12 cellular contexts compared by ENCODE assay signal in genomic region chr7:25752967-25753791, GRCh38.
DNase-seq lines count a peak whose midpoint lies in the region; ATAC-seq and TF ChIP-seq lines count a peak whose summit lies in the region.
"Had no signal": no experiment of that assay in that cellular context is flagged by ENCODE, and none has a peak within 500 bp of the region (broad histone marks: within the 10 kb centered on the region; RNA-seq: fewer than 3 reads in every experiment).

No MANE protein-coding gene starts in this region.

- DNase-seq in NCI-H2107 treated with DMSO at 0.1 percent for 48 hours (lab: John Stamatoyannopoulos, UW; ENCODE audit: unreplicated experiment): peak; percentile 49
- no peak for DNase-seq in NCI-H2107 (lab: John Stamatoyannopoulos, UW)
- DNase-seq in foreskin keratinocyte: peak; percentile 38 to 78
- no peak for DNase-seq in uterus
- no peak for DNase-seq in stimulated activated CD8-positive, alpha-beta memory T cell treated with anti-CD3 and anti-CD28 coated beads, Interleukin-4, amount 100 ng/mL, for 48 hours
- DNase-seq: DMS153, left colon, NCI-H2081 treated with DMSO at 0.1 percent for 48 hours, spleen had no signal

- no peaks in the 10 kb centered on the region for H4K20me1 ChIP-seq in neural cell (ENCODE audit: insufficient read depth)

- H3K9ac ChIP-seq in neural cell (ENCODE audit: low read length): peak overlapping the region; percentile 51

- peak; percentile 92 for ATAC-seq in foreskin keratinocyte
- no peak for ATAC-seq in HG02623 (IDR thresholded peaks at IDR 0.05; ENCODE audit: unreplicated experiment)
- no peak for ATAC-seq in HG03039 (IDR thresholded peaks at IDR 0.05; ENCODE audit: unreplicated experiment)
- ATAC-seq: left colon had no signal

- H3K4me1 ChIP-seq in foreskin keratinocyte (peaks cover 9% of the 10 kb centered on the region), uterus (peaks cover 6 to 11% of the 10 kb centered on the region in 2 donors)
- H3K4me1 ChIP-seq: spleen had no signal

- no peak overlapping the region for H3K27ac ChIP-seq in foreskin keratinocyte
- peak overlapping the region; percentile 72 for H3K27ac ChIP-seq in neural cell (ENCODE audit: low read length)
- H3K27ac ChIP-seq in uterus: peak overlapping the region; percentile 82 to 95
- H3K27ac ChIP-seq: spleen had no signal

- H3K4me3 ChIP-seq in neural cell (ENCODE audit: low read length) (peak overlapping the region; percentile 53), uterus (no peak overlapping the region)
- H3K4me3 ChIP-seq: spleen had no signal

- H3K4me2 ChIP-seq in neural cell (ENCODE audit: low read length): peak overlapping the region; percentile 31

- TF ChIP-seq EP300 in neural cell (conservative IDR thresholded peaks at IDR 0.05; ENCODE audit: poor library complexity, severe bottlenecking): peak; percentile 98

- no peak for TF ChIP-seq RAD21 in neural cell (conservative IDR thresholded peaks at IDR 0.05)

- no peak overlapping the region for H2AFZ ChIP-seq in neural cell (ENCODE audit: low read depth, low read length)

- H3K9me3 ChIP-seq in neural cell (ENCODE audit: low read length) (no peaks in the 10 kb centered on the region), uterus (no peaks in the 10 kb centered on the region)
- H3K9me3 ChIP-seq: spleen had no signal

- no peak for TF ChIP-seq CTCF in foreskin keratinocyte (conservative IDR thresholded peaks at IDR 0.05)
- no peak for TF ChIP-seq CTCF in neural cell (IDR thresholded peaks at IDR 0.05; ENCODE audit: poor library complexity, severe bottlenecking)
- no peak for TF ChIP-seq CTCF in uterus (IDR thresholded peaks at IDR 0.05)

- H3K9me2 ChIP-seq in neural cell (ENCODE audit: insufficient read depth, low read length): no peaks in the 10 kb centered on the region

- H3F3A ChIP-seq in neural cell (ENCODE audit: insufficient read depth, low read length, poor library complexity, severe bottlenecking): peaks cover 6% of the 10 kb centered on the region

- H3K79me2 ChIP-seq in neural cell (replicated peaks; ENCODE audit: insufficient read depth, low read length): no peaks in the 10 kb centered on the region

- no peaks in the 10 kb centered on the region for H3K27me3 ChIP-seq in foreskin keratinocyte
- no peaks in the 10 kb centered on the region for H3K27me3 ChIP-seq in neural cell (ENCODE audit: insufficient read depth, low read depth, low read length)
- H3K27me3 ChIP-seq in uterus: no peaks in the 10 kb centered on the region

- no peaks in the 10 kb centered on the region for H3K36me3 ChIP-seq in neural cell (ENCODE audit: insufficient read depth, low read length)
- no peaks in the 10 kb centered on the region for H3K36me3 ChIP-seq in uterus
- H3K36me3 ChIP-seq: spleen had no signal

- intact Hi-C loops in uterus (cut with DNase I; ENCODE audit: low total_unique reads): no loop called here

- no peak for TF ChIP-seq POLR2A in uterus (IDR thresholded peaks at IDR 0.05)

TF ChIP-seq in neural cell, 6 proteins besides CTCF, POLR2A, EP300 and RAD21:
- TF ChIP-seq TAF1 (IDR thresholded peaks at IDR 0.05; ENCODE audit: low read depth) (no peak), SMC3 (conservative IDR thresholded peaks at IDR 0.05; ENCODE audit: poor library complexity) (no peak), REST (IDR thresholded peaks at IDR 0.05; ENCODE audit: borderline replicate concordance) (peak; percentile 53), POLR2AphosphoS5 (IDR thresholded peaks at IDR 0.05) (peak; percentile 79), EZH2 (IDR thresholded peaks at IDR 0.05; ENCODE audit: borderline replicate concordance, insufficient read depth, low read length, poor library complexity, severe bottlenecking) (no peak), MXI1 (conservative IDR thresholded peaks at IDR 0.05; ENCODE audit: poor library complexity, severe bottlenecking) (no peak)
TF ChIP-seq in neural cell: peak in this region for 2.

Comparison
In these comparisons a context has a peak if more than half of its experiments do, and no peak if none do; other contexts are left out.
1. DNase-seq: peak in NCI-H2107 treated with DMSO at 0.1 percent for 48 hours (single experiment) and foreskin keratinocyte (2 of 2); none in NCI-H2107 (single experiment), uterus (0 of 2) and stimulated activated CD8-positive, alpha-beta memory T cell treated with anti-CD3 and anti-CD28 coated beads, Interleukin-4, amount 100 ng/mL, for 48 hours (single experiment).